In genomic region chr19:17021328-17021727, GRCh38 we compare ENCODE assay signal across 15 cellular contexts. TPM values are rescaled to one million over a fixed set of nuclear protein-coding genes. Genes with fewer than 3 reads are reported as not detected.
"Had no signal": no experiment of that assay in that cellular context is flagged by ENCODE, and none has a peak within 500 bp of the region (broad histone marks: within the 10 kb centered on the region; RNA-seq: fewer than 3 reads in every experiment).

No MANE protein-coding gene starts in this region.

- H3K36me3 ChIP-seq: adrenal gland, stomach had no signal

- DNase-seq: activated CD4-positive, alpha-beta T cell treated with anti-CD3 and anti-CD28 coated beads for 36 hours; activated CD4-positive, alpha-beta T cell treated with anti-CD3 and anti-CD28 coated beads, Interleukin-2, amount 50 U/mL, for 48 hours; activated gamma-delta T cell; effector memory CD4-positive, alpha-beta T cell; hypothalamus; islet precursor cell; nephron progenitor cell; occipital lobe; stimulated activated CD4-positive, alpha-beta T cell treated with anti-CD3 and anti-CD28 coated beads, Interleukin-2, amount 100 ng/mL, for 48 hours; stomach; SW 1271; T-helper 2 cell had no signal

- H3K4me1 ChIP-seq: testis had no signal

- H3K4me3 ChIP-seq: adrenal gland, stomach, testis had no signal

- H3K27me3 ChIP-seq: testis had no signal

- H3K27ac ChIP-seq: stomach, testis had no signal

- H3K9me3 ChIP-seq: adrenal gland, testis had no signal

RNA-seq across cellular contexts. Expression of gene CPAMD8, which starts 5.3 kb away (rescaled TPM):
- total RNA-seq: myocyte had no signal
